In genomic region chr7:4144171-4144701, GRCh38 we compare ENCODE assay signal across 16 cellular contexts.
DNase-seq lines count a peak whose midpoint lies in the region; ATAC-seq and TF ChIP-seq lines count a peak whose summit lies in the region.
"Had no signal": no experiment of that assay in that cellular context is flagged by ENCODE, and none has a peak within 500 bp of the region (broad histone marks: within the 10 kb centered on the region; RNA-seq: fewer than 3 reads in every experiment).

No MANE protein-coding gene starts in this region.

- no peak overlapping the region for H2AK9ac ChIP-seq in IMR-90 (replicated peaks; ENCODE audit: low read depth, low read length, poor library complexity)

- no peak overlapping the region for H3K14ac ChIP-seq in IMR-90 (replicated peaks; ENCODE audit: low read depth, low read length)

- WGBS in IMR-90 (ENCODE audit: extremely low coverage in 2 of 2, insufficient read length in 1 of 2), 2 experiments, result 32% methylated on average over 5 of the region's 20 CpGs; no CpG with 5 or more reads in 1 of the 2 experiments
- WGBS in smooth muscle cell (ENCODE audit: low lambda C conversion rate), result 72% methylated on average over 20 of the region's 20 CpGs

- H3K18ac ChIP-seq in IMR-90 (ENCODE audit: low read depth, low read length), result no peak overlapping the region; the same call in 1 of the 2 replicates

- no peak overlapping the region for H3K9ac ChIP-seq in IMR-90 (ENCODE audit: low read depth, low read length)
- no peak overlapping the region for H3K9ac ChIP-seq in smooth muscle cell (ENCODE audit: low read depth)
- H3K9ac ChIP-seq: KMS-11 had no signal

- H3K4me1 ChIP-seq in IMR-90 (ENCODE audit: control insufficient read depth, insufficient read depth, low read length) (no peaks in the 10 kb centered on the region; the same call in 1 of the 2 replicates), lower lobe of right lung (no peaks in the 10 kb centered on the region), smooth muscle cell (ENCODE audit: low read depth) (peaks cover 14% of the 10 kb centered on the region)
- H3K4me1 ChIP-seq: adrenal gland, left lung had no signal

- H3K4ac ChIP-seq in IMR-90 (ENCODE audit: low read depth, low read length), result no peak overlapping the region

- BruUV-seq in IMR-90 (replicated peaks; lab: Mats Ljungman, UMichigan), result no TSS peak

- POLR2A ChIA-PET in IMR-90 (lab: Charles Lee; ENCODE audit: unreplicated experiment), result no interaction called here

- CTCF ChIA-PET in IMR-90 (lab: Yijun Ruan, JAX), result no interaction called here

- peak overlapping the region; percentile 46 for H3K4me3 Mint-ChIP-seq in activated naive CD8-positive, alpha-beta T cell treated with anti-CD3 and anti-CD28 coated beads for 36 hours
- H3K4me3 Mint-ChIP-seq: activated B cell treated with CpG ODN at 0.5 μM for 24 hours had no signal

- H3K23ac ChIP-seq in IMR-90 (ENCODE audit: low read depth, low read length), result no peak overlapping the region

- DNase-seq in IMR-90, result no peak
- no peak for DNase-seq in activated naive CD8-positive, alpha-beta T cell treated with anti-CD3 and anti-CD28 coated beads for 36 hours
- peak; percentile 38 for DNase-seq in lower lobe of right lung
- DNase-seq in smooth muscle cell (lab: John Stamatoyannopoulos, UW; ENCODE audit: unreplicated experiment), result no peak
- no peak for DNase-seq in HT-29 (ENCODE audit: low spot score)
- DNase-seq in NCI-H345 treated with DMSO at 0.1 percent for 48 hours (lab: John Stamatoyannopoulos, UW; ENCODE audit: unreplicated experiment), result no peak
- DNase-seq in SKM-1 treated with dmso at 0.1 percent for 144 hours (lab: John Stamatoyannopoulos, UW; ENCODE audit: unreplicated experiment), result no peak
- DNase-seq: activated B cell treated with CpG ODN at 0.5 μM for 24 hours; C1 segment of cervical spinal cord; NCI-H526 treated with DMSO at 0.1 percent for 48 hours; occipital lobe; stimulated activated CD4-positive, alpha-beta T cell treated with anti-CD3 and anti-CD28 coated beads, Interleukin-12 subunit alpha, Interleukin-12 subunit beta, amount 100 ng/mL, for 4 hours; substantia nigra had no signal

- H2AFZ ChIP-seq in IMR-90 (replicated peaks; ENCODE audit: low read length, poor library complexity) (no peak overlapping the region), smooth muscle cell (ENCODE audit: low read depth) (peak overlapping the region; percentile 38)

- no peaks in the 10 kb centered on the region for H3K79me1 ChIP-seq in IMR-90 (ENCODE audit: low read depth in 1 of 2, low read length in 2 of 2)

- H3K27ac ChIP-seq in IMR-90 (ENCODE audit: insufficient read depth, low read length), result no peak overlapping the region
- H3K27ac ChIP-seq in lower lobe of right lung, result no peak overlapping the region
- no peak overlapping the region for H3K27ac ChIP-seq in smooth muscle cell (ENCODE audit: low read depth)
- H3K27ac ChIP-seq: adrenal gland, KMS-11, left lung had no signal

- dilution Hi-C loops in IMR-90 (cut with HindIII; ENCODE audit: low sequenced_read_pairs, unreplicated experiment), result no loop called here

- TF ChIP-seq CTCF in IMR-90 (conservative IDR thresholded peaks at IDR 0.05; ENCODE audit: low read depth, low read length), result no peak
- TF ChIP-seq CTCF in lower lobe of right lung (IDR thresholded peaks at IDR 0.05), result no peak
- no peak for TF ChIP-seq CTCF in smooth muscle cell (IDR thresholded peaks at IDR 0.05; ENCODE audit: borderline replicate concordance, insufficient read depth, poor library complexity, severe bottlenecking)

- H3K27me3 Mint-ChIP-seq in activated naive CD8-positive, alpha-beta T cell treated with anti-CD3 and anti-CD28 coated beads for 36 hours, result peaks cover 14% of the 10 kb centered on the region

- peaks cover 6% of the 10 kb centered on the region for H3K4me1 Mint-ChIP-seq in activated naive CD8-positive, alpha-beta T cell treated with anti-CD3 and anti-CD28 coated beads for 36 hours
- H3K4me1 Mint-ChIP-seq: activated B cell treated with CpG ODN at 0.5 μM for 24 hours had no signal

- H4K5ac ChIP-seq in IMR-90 (ENCODE audit: low read depth, low read length), result no peak overlapping the region; the same call in 1 of the 2 replicates

- no peak overlapping the region for H2BK5ac ChIP-seq in IMR-90 (ENCODE audit: low read depth, low read length, poor library complexity, severe bottlenecking)

- H3K4me2 ChIP-seq in IMR-90 (ENCODE audit: low read depth, low read length) (peak overlapping the region; percentile 23; the same call in 1 of the 2 replicates), smooth muscle cell (peak overlapping the region; percentile 81)
- H3K4me2 ChIP-seq: KMS-11 had no signal

- no peak overlapping the region for H2BK120ac ChIP-seq in IMR-90 (ENCODE audit: low read depth, low read length)

- H3K4me3 ChIP-seq in IMR-90 (ENCODE audit: insufficient read depth, low read depth, low read length) (no peak overlapping the region), lower lobe of right lung (peak overlapping the region; percentile 17), smooth muscle cell (peak overlapping the region; percentile 35)
- H3K4me3 ChIP-seq: left lung had no signal

- H2BK15ac ChIP-seq in IMR-90 (ENCODE audit: low read depth, low read length), result no peak overlapping the region

- no peak overlapping the region for H4K91ac ChIP-seq in IMR-90 (ENCODE audit: insufficient read depth, low read depth, low read length)

- no peak overlapping the region for H3K27ac Mint-ChIP-seq in activated naive CD8-positive, alpha-beta T cell treated with anti-CD3 and anti-CD28 coated beads for 36 hours
- H3K27ac Mint-ChIP-seq: activated B cell treated with CpG ODN at 0.5 μM for 24 hours had no signal

- H2AK5ac ChIP-seq in IMR-90 (ENCODE audit: low read depth, low read length), result no peak overlapping the region

- H3K27me3 ChIP-seq in IMR-90 (ENCODE audit: control insufficient read depth, insufficient read depth, low read length), result no peaks in the 10 kb centered on the region
- H3K27me3 ChIP-seq in lower lobe of right lung (ENCODE audit: low read depth), result no peaks in the 10 kb centered on the region
- no peaks in the 10 kb centered on the region for H3K27me3 ChIP-seq in smooth muscle cell (ENCODE audit: low read depth)
- H3K27me3 ChIP-seq: adrenal gland had no signal

- H3K79me2 ChIP-seq in smooth muscle cell (ENCODE audit: low read depth), result no peaks in the 10 kb centered on the region

- no peak overlapping the region for H3K56ac ChIP-seq in IMR-90 (ENCODE audit: extremely low read depth, insufficient read depth, low read length)

- no peaks in the 10 kb centered on the region for H3K36me3 ChIP-seq in IMR-90 (ENCODE audit: control insufficient read depth, insufficient read depth, low read length)
- no peaks in the 10 kb centered on the region for H3K36me3 ChIP-seq in lower lobe of right lung
- H3K36me3 ChIP-seq in smooth muscle cell (ENCODE audit: low read depth), result no peaks in the 10 kb centered on the region
- H3K36me3 ChIP-seq: adrenal gland, left lung had no signal

- ATAC-seq in IMR-90 (ENCODE audit: low read depth) (no peak), lower lobe of right lung (no peak)

- no peak overlapping the region for H4K8ac ChIP-seq in IMR-90 (ENCODE audit: low read depth in 2 of 2, low read length in 2 of 2)

- in situ Hi-C loops in IMR-90 (cut with MboI; ENCODE audit: low sequenced_read_pairs), result no loop called here

- no peaks in the 10 kb centered on the region for H3K36me3 Mint-ChIP-seq in activated naive CD8-positive, alpha-beta T cell treated with anti-CD3 and anti-CD28 coated beads for 36 hours

- H4K20me1 ChIP-seq in IMR-90 (ENCODE audit: insufficient read depth, low read length) (no peaks in the 10 kb centered on the region), smooth muscle cell (ENCODE audit: low read depth) (no peaks in the 10 kb centered on the region)

- no peak for TF ChIP-seq RAD21 in IMR-90 (IDR thresholded peaks at IDR 0.05; ENCODE audit: low read length)

- no peaks in the 10 kb centered on the region for H3K9me3 Mint-ChIP-seq in activated naive CD8-positive, alpha-beta T cell treated with anti-CD3 and anti-CD28 coated beads for 36 hours
- H3K9me3 Mint-ChIP-seq: activated B cell treated with CpG ODN at 0.5 μM for 24 hours had no signal

- no peaks in the 10 kb centered on the region for H3K9me1 ChIP-seq in IMR-90 (ENCODE audit: insufficient read depth, low read length)

- intact Hi-C loops in IMR-90 (cut with micrococcal nuclease) (no loop called here), lower lobe of right lung (cut with DNase I) (no loop called here)

- H2BK20ac ChIP-seq in IMR-90 (ENCODE audit: low read depth, low read length), result no peak overlapping the region

- no peaks in the 10 kb centered on the region for H3F3A ChIP-seq in smooth muscle cell (ENCODE audit: low read depth)

- no peak for TF ChIP-seq POLR2A in IMR-90 (IDR thresholded peaks at IDR 0.05; ENCODE audit: low read depth, low read length)

- no peaks in the 10 kb centered on the region; the same call in 1 of the 2 replicates for H3K9me3 ChIP-seq in IMR-90 (ENCODE audit: control insufficient read depth, insufficient read depth, low read length)
- H3K9me3 ChIP-seq in lower lobe of right lung, result no peaks in the 10 kb centered on the region
- no peaks in the 10 kb centered on the region for H3K9me3 ChIP-seq in smooth muscle cell (replicated peaks; ENCODE audit: low read depth)
- H3K9me3 ChIP-seq: adrenal gland, left lung had no signal

TF ChIP-seq in IMR-90, 13 proteins besides CTCF, POLR2A, EP300 and RAD21:
- TF ChIP-seq USF2 (IDR thresholded peaks at IDR 0.05; ENCODE audit: low read depth, low read length) (no peak), CHD1 (IDR thresholded peaks at IDR 0.05; ENCODE audit: low read depth, low read length) (no peak), MAFK (IDR thresholded peaks at IDR 0.05; ENCODE audit: low read depth, low read length) (no peak), FOS (IDR thresholded peaks at IDR 0.05; ENCODE audit: low read depth, low read length) (no peak), BHLHE40 (IDR thresholded peaks at IDR 0.05; ENCODE audit: low read depth, low read length) (no peak), CEBPB (IDR thresholded peaks at IDR 0.05; ENCODE audit: low read depth, low read length) (no peak)
TF ChIP-seq in IMR-90: peak in this region for 0.
